ENCODE assay signal across 9 cellular contexts in genomic region chrX:40544343-40545250, GRCh38. TPM values are rescaled to one million over a fixed set of nuclear protein-coding genes. Genes with fewer than 3 reads are reported as not detected.
DNase-seq lines count a peak whose midpoint lies in the region; TF ChIP-seq lines count a peak whose summit lies in the region.
"Had no signal": no experiment of that assay in that cellular context is flagged by ENCODE, and none has a peak within 500 bp of the region (broad histone marks: within the 10 kb centered on the region; RNA-seq: fewer than 3 reads in every experiment).

No MANE protein-coding gene starts in this region.

- H3K27me3 ChIP-seq in skeletal muscle satellite cell (ENCODE audit: control insufficient read depth, insufficient read depth, low read length) = peaks cover 30% of the 10 kb centered on the region

- peak overlapping the region; percentile 18 for H3K4me2 ChIP-seq in skeletal muscle satellite cell (ENCODE audit: low read length)

- H3K9me3 ChIP-seq in skeletal muscle satellite cell (replicated peaks; ENCODE audit: low read length) = no peaks in the 10 kb centered on the region

- H3K4me1 ChIP-seq in skeletal muscle satellite cell (ENCODE audit: control insufficient read depth, insufficient read depth, low read length) = peaks cover 10% of the 10 kb centered on the region

- no peak overlapping the region for H3K4me3 ChIP-seq in skeletal muscle satellite cell (ENCODE audit: low read length)

- H3K9ac ChIP-seq in skeletal muscle satellite cell (ENCODE audit: low read depth, low read length) = no peak overlapping the region

- no peak for TF ChIP-seq CTCF in GM13977 (IDR thresholded peaks at IDR 0.05; ENCODE audit: extremely low read depth, insufficient read depth, missing control alignments)

- in situ Hi-C loops in GM13977 (cut with MboI; ENCODE audit: low pct_unique_long_range_greater_than_20kb, low sequenced_read_pairs, unreplicated experiment) = no loop called here

- H3K36me3 ChIP-seq in skeletal muscle satellite cell (ENCODE audit: insufficient read depth, low read length) = no peaks in the 10 kb centered on the region

- DNase-seq in NCI-H2196 treated with DMSO at 0.1 percent for 48 hours (lab: John Stamatoyannopoulos, UW; ENCODE audit: unreplicated experiment) (peak; percentile 7), NCI-H2196 (lab: John Stamatoyannopoulos, UW; ENCODE audit: unreplicated experiment) (no peak), RPMI8226 (peak; percentile 8), glomerular visceral epithelial cell (ENCODE audit: extremely low spot score) (peak; percentile 16), pons (ENCODE audit: low spot score) (no peak), GM13977 (ENCODE audit: low spot score) (no peak)
- DNase-seq in activated T-cell treated with anti-CD3 and anti-CD28 coated beads, Interleukin-2, amount 50 U/mL, for 48 hours = no peak
- DNase-seq: activated naive CD8-positive, alpha-beta T cell treated with anti-CD3 and anti-CD28 coated beads, Interleukin-2, amount 10 ng/mL, durations not matched to agents 7 days and 5 days had no signal

RNA-seq across cellular contexts. Expression of gene ATP6AP2, which starts 36.2 kb away (rescaled TPM):
- 78.3 and 82.8 TPM in 2 replicates for total RNA-seq in skeletal muscle satellite cell (2012; rRNA removed)

Comparison
In these comparisons a context has a peak if more than half of its experiments do, and no peak if none do; other contexts are left out.
1. DNase-seq: peak in NCI-H2196 treated with DMSO at 0.1 percent for 48 hours (single experiment), RPMI8226 (single experiment) and glomerular visceral epithelial cell (single experiment); none in NCI-H2196 (single experiment), pons (single experiment), activated T-cell treated with anti-CD3 and anti-CD28 coated beads, Interleukin-2, amount 50 U/mL, for 48 hours (0 of 2) and GM13977 (single experiment).